ENCODE assay signal across 8 cellular contexts in the genomic region with DNA sequence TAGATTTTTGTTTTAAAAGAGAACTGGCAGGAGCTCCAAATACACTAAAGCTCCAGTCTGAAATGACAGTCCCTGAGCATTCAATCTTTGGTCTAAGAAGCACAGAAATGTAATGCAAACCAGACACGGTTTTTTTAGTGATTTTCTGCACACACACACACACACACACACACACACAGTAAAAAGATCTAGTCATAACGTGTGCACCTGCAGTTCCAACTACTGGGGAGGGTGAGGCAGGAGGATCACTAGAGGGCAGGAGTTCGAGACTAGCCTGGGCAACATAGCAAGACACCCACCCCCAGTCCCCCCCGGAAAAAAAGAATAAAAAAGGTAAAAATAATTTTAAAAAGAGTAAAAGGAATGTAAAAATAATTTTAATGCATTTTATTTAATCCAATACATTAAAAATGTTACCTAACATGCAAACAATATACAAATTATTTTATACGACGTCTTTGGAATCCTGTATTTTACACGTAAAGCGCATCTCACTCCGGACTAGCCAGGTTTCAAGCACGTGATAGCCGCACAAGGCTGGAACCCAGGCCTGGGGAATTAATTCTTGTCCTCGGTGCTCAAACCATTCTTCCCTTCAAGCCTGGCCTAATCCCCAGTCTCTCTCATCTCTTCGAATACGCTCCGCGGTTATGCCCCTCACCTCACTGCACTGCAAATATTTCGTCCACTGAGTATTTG. TPM values are rescaled to one million over a fixed set of nuclear protein-coding genes. Genes with fewer than 3 reads are reported as not detected.
DNase-seq lines count a peak whose midpoint lies in the region; ATAC-seq lines count a peak whose summit lies in the region.

No MANE protein-coding gene starts in this region.

- peak overlapping the region; percentile 99 for H3K4me3 ChIP-seq in iPS-20b (ENCODE audit: low read length)

- peaks cover 5% of the 10 kb centered on the region; the same call in 1 of the 2 replicates for H3K4me1 ChIP-seq in iPS-20b (ENCODE audit: insufficient read depth, low read length)

- H3K36me3 ChIP-seq in iPS-20b (ENCODE audit: insufficient read depth, low read depth, low read length): peaks cover 16% of the 10 kb centered on the region; the same call in 1 of the 2 replicates

- H3K9ac ChIP-seq in iPS-20b (ENCODE audit: low read depth, low read length): peak overlapping the region; percentile 100

- H3K4me3 Mint-ChIP-seq in activated CD8-positive, alpha-beta memory T cell treated with anti-CD3 and anti-CD28 coated beads, Interleukin-2, amount 10 ng/mL, durations not matched to agents 7 days and 5 days: peak overlapping the region; percentile 96
- peak overlapping the region; percentile 97 for H3K4me3 Mint-ChIP-seq in activated T-helper 1 cell treated with anti-CD3 and anti-CD28 coated beads, Interleukin-12 subunit alpha, Interleukin-12 subunit beta, Interleukin-2, Interleukin-4 antibody, amounts not matched to agents 30 ng/mL and 10 ng/mL and 1 ng/mL, durations not matched to agents 14 hours and 24 hours and 36 hours

- CTCF ChIA-PET in activated CD8-positive, alpha-beta memory T cell treated with anti-CD3 and anti-CD28 coated beads, Interleukin-2, amount 10 ng/mL, durations not matched to agents 7 days and 5 days (lab: Charles Lee): interaction anchor here (0.7 to 6.1 kb wide), 11 partner anchors 12 to 755 kb away, joined by 3 to 52 read pairs (median 10); no protein-coding TSS in a partner anchor

- H3K27ac Mint-ChIP-seq in activated CD8-positive, alpha-beta memory T cell treated with anti-CD3 and anti-CD28 coated beads, Interleukin-2, amount 10 ng/mL, durations not matched to agents 7 days and 5 days: peak overlapping the region; percentile 99
- H3K27ac Mint-ChIP-seq in activated T-helper 1 cell treated with anti-CD3 and anti-CD28 coated beads, Interleukin-12 subunit alpha, Interleukin-12 subunit beta, Interleukin-2, Interleukin-4 antibody, amounts not matched to agents 30 ng/mL and 10 ng/mL and 1 ng/mL, durations not matched to agents 14 hours and 24 hours and 36 hours: peak overlapping the region; percentile 98

- peaks cover 44% of the 10 kb centered on the region for H3K4me1 Mint-ChIP-seq in activated CD8-positive, alpha-beta memory T cell treated with anti-CD3 and anti-CD28 coated beads, Interleukin-2, amount 10 ng/mL, durations not matched to agents 7 days and 5 days
- peaks cover 51% of the 10 kb centered on the region for H3K4me1 Mint-ChIP-seq in activated T-helper 1 cell treated with anti-CD3 and anti-CD28 coated beads, Interleukin-12 subunit alpha, Interleukin-12 subunit beta, Interleukin-2, Interleukin-4 antibody, amounts not matched to agents 30 ng/mL and 10 ng/mL and 1 ng/mL, durations not matched to agents 14 hours and 24 hours and 36 hours (ENCODE audit: low read depth)

- no peaks in the 10 kb centered on the region for H3K27me3 ChIP-seq in iPS-20b (ENCODE audit: insufficient read depth, low read length)

- intact Hi-C loops in activated T-helper 1 cell treated with anti-CD3 and anti-CD28 coated beads, Interleukin-12 subunit alpha, Interleukin-12 subunit beta, Interleukin-2, Interleukin-4 antibody, amounts not matched to agents 30 ng/mL and 10 ng/mL and 1 ng/mL, durations not matched to agents 14 hours and 24 hours and 36 hours (cut with micrococcal nuclease): loop anchor here (1.0 to 2.0 kb wide), 6 partner anchors 13 to 239 kb away; a partner anchor contains a TSS

- H3K9me3 ChIP-seq in iPS-20b (ENCODE audit: insufficient read depth, low read depth, low read length): peaks cover 7% of the 10 kb centered on the region

- peaks cover 11% of the 10 kb centered on the region for H3K36me3 Mint-ChIP-seq in activated CD8-positive, alpha-beta memory T cell treated with anti-CD3 and anti-CD28 coated beads, Interleukin-2, amount 10 ng/mL, durations not matched to agents 7 days and 5 days
- H3K36me3 Mint-ChIP-seq in activated T-helper 1 cell treated with anti-CD3 and anti-CD28 coated beads, Interleukin-12 subunit alpha, Interleukin-12 subunit beta, Interleukin-2, Interleukin-4 antibody, amounts not matched to agents 30 ng/mL and 10 ng/mL and 1 ng/mL, durations not matched to agents 14 hours and 24 hours and 36 hours (ENCODE audit: low read depth): peaks cover 12% of the 10 kb centered on the region

- H3K9me3 Mint-ChIP-seq in activated CD8-positive, alpha-beta memory T cell treated with anti-CD3 and anti-CD28 coated beads, Interleukin-2, amount 10 ng/mL, durations not matched to agents 7 days and 5 days (ENCODE audit: low read depth): peaks cover 2% of the 10 kb centered on the region
- H3K9me3 Mint-ChIP-seq in activated T-helper 1 cell treated with anti-CD3 and anti-CD28 coated beads, Interleukin-12 subunit alpha, Interleukin-12 subunit beta, Interleukin-2, Interleukin-4 antibody, amounts not matched to agents 30 ng/mL and 10 ng/mL and 1 ng/mL, durations not matched to agents 14 hours and 24 hours and 36 hours: peaks cover 4% of the 10 kb centered on the region

- H3K27ac ChIP-seq in iPS-20b (ENCODE audit: low read length): peak overlapping the region; percentile 98
- peak overlapping the region; percentile 69 for H3K27ac ChIP-seq in temporal lobe (ENCODE audit: low read depth, low read length)

- H3K27me3 Mint-ChIP-seq in activated CD8-positive, alpha-beta memory T cell treated with anti-CD3 and anti-CD28 coated beads, Interleukin-2, amount 10 ng/mL, durations not matched to agents 7 days and 5 days: no peaks in the 10 kb centered on the region
- no peaks in the 10 kb centered on the region for H3K27me3 Mint-ChIP-seq in activated T-helper 1 cell treated with anti-CD3 and anti-CD28 coated beads, Interleukin-12 subunit alpha, Interleukin-12 subunit beta, Interleukin-2, Interleukin-4 antibody, amounts not matched to agents 30 ng/mL and 10 ng/mL and 1 ng/mL, durations not matched to agents 14 hours and 24 hours and 36 hours (ENCODE audit: insufficient read depth)

- no peak for ATAC-seq in activated CD8-positive, alpha-beta memory T cell treated with anti-CD3 and anti-CD28 coated beads, Interleukin-2, amount 10 ng/mL, durations not matched to agents 7 days and 5 days
- ATAC-seq in GM19328 (IDR thresholded peaks at IDR 0.05; ENCODE audit: unreplicated experiment): no peak

- no peak for DNase-seq in activated CD8-positive, alpha-beta memory T cell treated with anti-CD3 and anti-CD28 coated beads, Interleukin-2, amount 10 ng/mL, durations not matched to agents 7 days and 5 days
- DNase-seq in activated CD8-positive, alpha-beta memory T cell treated with anti-CD3 and anti-CD28 coated beads for 24 hours: no peak
- DNase-seq in activated T-helper 1 cell treated with anti-CD3 and anti-CD28 coated beads, Interleukin-12 subunit alpha, Interleukin-12 subunit beta, Interleukin-2, Interleukin-4 antibody, amounts not matched to agents 30 ng/mL and 10 ng/mL and 1 ng/mL, durations not matched to agents 14 hours and 24 hours and 36 hours (ENCODE audit: low spot score): no peak
- no peak for DNase-seq in OCI-M2 (lab: John Stamatoyannopoulos, UW; ENCODE audit: unreplicated experiment)
- DNase-seq in NCI-H510A (lab: John Stamatoyannopoulos, UW): no peak

RNA-seq across cellular contexts. Expression of a gene that starts 0.8 kb away (rescaled TPM):
- 10 to 100 TPM; 32.6 to 44.9 TPM for total RNA-seq in activated CD8-positive, alpha-beta memory T cell treated with anti-CD3 and anti-CD28 coated beads, Interleukin-2, amount 10 ng/mL, durations not matched to agents 7 days and 5 days
- total RNA-seq in activated T-helper 1 cell treated with anti-CD3 and anti-CD28 coated beads, Interleukin-12 subunit alpha, Interleukin-12 subunit beta, Interleukin-2, Interleukin-4 antibody, amounts not matched to agents 30 ng/mL and 10 ng/mL and 1 ng/mL, durations not matched to agents 14 hours and 24 hours and 36 hours: 42.4 and 48.1 TPM in 2 replicates
- 4.7 TPM for total RNA-seq in temporal lobe

RNA-seq across cellular contexts. Expression of a gene that starts 23.6 kb away (rescaled TPM):
- total RNA-seq in activated CD8-positive, alpha-beta memory T cell treated with anti-CD3 and anti-CD28 coated beads, Interleukin-2, amount 10 ng/mL, durations not matched to agents 7 days and 5 days: 10 to 100 TPM; 53.3 to 59.7 TPM
- 69.6 and 76.5 TPM in 2 replicates for total RNA-seq in activated T-helper 1 cell treated with anti-CD3 and anti-CD28 coated beads, Interleukin-12 subunit alpha, Interleukin-12 subunit beta, Interleukin-2, Interleukin-4 antibody, amounts not matched to agents 30 ng/mL and 10 ng/mL and 1 ng/mL, durations not matched to agents 14 hours and 24 hours and 36 hours
- total RNA-seq in temporal lobe: 32.9 TPM
